ENCODE assay signal across 3 cellular contexts in genomic region chr4:3750334-3750733, GRCh38.
TF ChIP-seq lines count a peak whose summit lies in the region.

No MANE protein-coding gene starts in this region.

TF ChIP-seq in HepG2, 621 proteins besides CTCF, POLR2A, EP300 and RAD21:
- TF ChIP-seq SETDB1 (CRISPR knock-in tag; IDR thresholded peaks at IDR 0.05; ENCODE audit: borderline replicate concordance) (no peak), MIER2 (CRISPR knock-in tag; IDR thresholded peaks at IDR 0.05) (no peak), ZNF138 (CRISPR knock-in tag; IDR thresholded peaks at IDR 0.05; ENCODE audit: low read depth) (no peak), ZKSCAN1 (IDR thresholded peaks at IDR 0.05; ENCODE audit: low read length) (peak; percentile 81)

TF ChIP-seq in IMR-90, 13 proteins besides CTCF, POLR2A, EP300 and RAD21:
- TF ChIP-seq NFE2L2 (IDR thresholded peaks at IDR 0.05; ENCODE audit: low read depth, low read length): no peak
- TF ChIP-seq FOS (IDR thresholded peaks at IDR 0.05; ENCODE audit: low read depth, low read length): no peak
- no peak for TF ChIP-seq ELK1 (IDR thresholded peaks at IDR 0.05; ENCODE audit: borderline replicate concordance, low read depth, low read length)
- no peak for TF ChIP-seq SMC3 (IDR thresholded peaks at IDR 0.05; ENCODE audit: low read depth, low read length)
- TF ChIP-seq MAZ (IDR thresholded peaks at IDR 0.05; ENCODE audit: borderline replicate concordance, low read depth, low read length): no peak
- no peak for TF ChIP-seq MAFK (IDR thresholded peaks at IDR 0.05; ENCODE audit: low read depth, low read length)
- TF ChIP-seq CHD1 (IDR thresholded peaks at IDR 0.05; ENCODE audit: low read depth, low read length): no peak
- TF ChIP-seq MXI1 (IDR thresholded peaks at IDR 0.05; ENCODE audit: borderline replicate concordance, low read depth, low read length): no peak
- no peak for TF ChIP-seq BHLHE40 (IDR thresholded peaks at IDR 0.05; ENCODE audit: low read depth, low read length)
- TF ChIP-seq USF2 (IDR thresholded peaks at IDR 0.05; ENCODE audit: low read depth, low read length): no peak
- no peak for TF ChIP-seq CEBPB (IDR thresholded peaks at IDR 0.05; ENCODE audit: low read depth, low read length)
- no peak for TF ChIP-seq RFX5 (IDR thresholded peaks at IDR 0.05; ENCODE audit: low read depth, low read length)
- no peak for TF ChIP-seq RCOR1 (IDR thresholded peaks at IDR 0.05; ENCODE audit: insufficient replicate concordance, low read length)

TF ChIP-seq in K562, 482 proteins besides CTCF, POLR2A, EP300 and RAD21:
- TF ChIP-seq ZKSCAN1 (IDR thresholded peaks at IDR 0.05; ENCODE audit: low read depth, low read length): peak; percentile 46; the same call in 1 of the 2 replicates
- TF ChIP-seq TAF9B (IDR thresholded peaks at IDR 0.05; ENCODE audit: partially characterized antibody): no peak
- TF ChIP-seq CBX2 (IDR thresholded peaks at IDR 0.05; ENCODE audit: insufficient read depth, low read length, poor library complexity, severe bottlenecking): no peak
TF ChIP-seq in K562: peak in this region for 1.
